Comparison of ENCODE assay signal across 8 cellular contexts in the genomic region with DNA sequence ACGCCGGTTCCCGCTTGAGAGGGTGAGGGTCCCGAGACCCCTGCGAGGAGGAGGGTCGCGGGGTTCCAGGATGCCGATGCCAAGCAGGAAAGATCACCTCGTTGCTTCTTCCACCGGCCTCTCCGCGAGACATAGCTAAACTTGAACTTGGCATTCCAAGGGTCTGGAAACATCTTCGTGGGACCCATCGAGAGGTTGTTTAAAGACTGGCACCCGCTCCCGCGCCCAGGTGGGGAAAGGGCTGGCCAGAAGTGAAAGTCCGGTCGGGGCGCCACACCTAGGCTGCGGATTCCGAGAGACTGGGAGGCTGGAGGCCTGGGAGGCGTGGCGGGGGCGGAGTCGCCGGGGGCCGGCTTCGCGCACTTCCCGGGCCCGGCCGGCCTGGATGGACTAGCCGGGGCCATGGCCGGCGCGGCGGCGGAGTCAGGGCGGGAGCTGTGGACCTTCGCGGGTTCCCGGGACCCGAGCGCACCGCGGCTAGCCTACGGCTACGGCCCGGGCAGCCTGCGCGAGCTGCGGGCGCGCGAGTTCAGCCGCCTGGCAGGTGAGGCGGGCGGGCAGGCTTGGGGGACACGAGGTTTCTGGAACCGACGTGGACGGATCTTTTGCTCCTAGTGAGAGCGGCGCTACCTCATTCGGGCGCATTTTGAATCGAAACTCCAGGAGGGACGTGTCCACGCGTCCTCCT. TPM values are rescaled to one million over a fixed set of nuclear protein-coding genes. Genes with fewer than 3 reads are reported as not detected.
A peak's percentile ranks its signal among the peaks of the same experiment; 100 is the strongest.
DNase-seq lines count a peak whose midpoint lies in the region; ATAC-seq and TF ChIP-seq lines count a peak whose summit lies in the region.

A gene with protein sequence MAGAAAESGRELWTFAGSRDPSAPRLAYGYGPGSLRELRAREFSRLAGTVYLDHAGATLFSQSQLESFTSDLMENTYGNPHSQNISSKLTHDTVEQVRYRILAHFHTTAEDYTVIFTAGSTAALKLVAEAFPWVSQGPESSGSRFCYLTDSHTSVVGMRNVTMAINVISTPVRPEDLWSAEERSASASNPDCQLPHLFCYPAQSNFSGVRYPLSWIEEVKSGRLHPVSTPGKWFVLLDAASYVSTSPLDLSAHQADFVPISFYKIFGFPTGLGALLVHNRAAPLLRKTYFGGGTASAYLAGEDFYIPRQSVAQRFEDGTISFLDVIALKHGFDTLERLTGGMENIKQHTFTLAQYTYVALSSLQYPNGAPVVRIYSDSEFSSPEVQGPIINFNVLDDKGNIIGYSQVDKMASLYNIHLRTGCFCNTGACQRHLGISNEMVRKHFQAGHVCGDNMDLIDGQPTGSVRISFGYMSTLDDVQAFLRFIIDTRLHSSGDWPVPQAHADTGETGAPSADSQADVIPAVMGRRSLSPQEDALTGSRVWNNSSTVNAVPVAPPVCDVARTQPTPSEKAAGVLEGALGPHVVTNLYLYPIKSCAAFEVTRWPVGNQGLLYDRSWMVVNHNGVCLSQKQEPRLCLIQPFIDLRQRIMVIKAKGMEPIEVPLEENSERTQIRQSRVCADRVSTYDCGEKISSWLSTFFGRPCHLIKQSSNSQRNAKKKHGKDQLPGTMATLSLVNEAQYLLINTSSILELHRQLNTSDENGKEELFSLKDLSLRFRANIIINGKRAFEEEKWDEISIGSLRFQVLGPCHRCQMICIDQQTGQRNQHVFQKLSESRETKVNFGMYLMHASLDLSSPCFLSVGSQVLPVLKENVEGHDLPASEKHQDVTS (plus strand): TSS at position 360 of the 688 bp plus-strand sequence. CDS start 43 bp downstream, at position 403.

- peaks cover 0 to 12% (median 0%) of the 10 kb centered on the region in 11 experiments; a peak in 4 of 22 replicates for H4K20me1 ChIP-seq in BLaER1 treated with 17β-estradiol and CSF1 and Interleukin-3, amounts not matched to agents 10 nM and 100 nM

- H3K9me3 Mint-ChIP-seq in T-cell (no peaks in the 10 kb centered on the region), MCF 10A (ENCODE audit: unreplicated experiment) (no peaks in the 10 kb centered on the region)

- BruUV-seq in MCF 10A (replicated peaks; lab: Mats Ljungman, UMichigan) = no TSS peak

- H3K27ac ChIP-seq in BLaER1 treated with 17β-estradiol and CSF1 and Interleukin-3, amounts not matched to agents 10 nM and 100 nM = no peak within 1 kb of the TSS
- no peak within 1 kb of the TSS for H3K27ac ChIP-seq in iPS-20b (ENCODE audit: low read length)
- H3K27ac ChIP-seq in skin epidermis = peak within 1 kb of the TSS in 18 of 21 experiments; percentile 18 to 79 (median 55)

- POLR2A ChIA-PET in T-cell (lab: Charles Lee) = no interaction called here
- POLR2A ChIA-PET in MCF 10A (lab: Yijun Ruan, JAX) = interaction anchor here (0.6 to 5.6 kb wide), 26 partner anchors 8 to 643 kb away, joined by 3 to 92 read pairs (median 4); a partner anchor contains a TSS

- intact Hi-C loops in MCF 10A (cut with micrococcal nuclease) = loop anchor here (2.0 kb wide), 1 partner anchor 58 kb away; a partner anchor contains a TSS

- no peaks in the 10 kb centered on the region for H3K36me3 Mint-ChIP-seq in T-cell
- peaks cover 21% of the 10 kb centered on the region for H3K36me3 Mint-ChIP-seq in MCF 10A (ENCODE audit: insufficient read depth, unreplicated experiment)

- H3K4me2 ChIP-seq in BLaER1 treated with 17β-estradiol and CSF1 and Interleukin-3, amounts not matched to agents 10 nM and 100 nM = peak within 1 kb of the TSS; percentile 83 to 99 (median 95)

- H3K27ac Mint-ChIP-seq in T-cell = no peak within 1 kb of the TSS
- H3K27ac Mint-ChIP-seq in MCF 10A (ENCODE audit: low read depth, unreplicated experiment) = peak within 1 kb of the TSS; percentile 89

- ATAC-seq in GM19351 (IDR thresholded peaks at IDR 0.05; ENCODE audit: unreplicated experiment) (peak; percentile 81), HG03442 (IDR thresholded peaks at IDR 0.05; ENCODE audit: unreplicated experiment) (peak; percentile 81), T-cell (replicated peaks in 1 of 4) (peak; percentile 65 to 79 (median 71))

- DNase-seq in T-cell (peak in 21 of 34 experiments; percentile 3 to 37 (median 21)), MCF 10A (ENCODE audit: unreplicated experiment) (peak; percentile 86), AML-193 (lab: John Stamatoyannopoulos, UW) (no peak)

- H3K27me3 ChIP-seq in BLaER1 treated with 17β-estradiol and CSF1 and Interleukin-3, amounts not matched to agents 10 nM and 100 nM = peaks cover 24 to 46% (median 39%) of the 10 kb centered on the region in 11 experiments
- peaks cover 64% of the 10 kb centered on the region for H3K27me3 ChIP-seq in iPS-20b (ENCODE audit: insufficient read depth, low read length)

- peak within 1 kb of the TSS; percentile 59 to 81 (median 66) for H3K4me3 ChIP-seq in BLaER1 treated with 17β-estradiol and CSF1 and Interleukin-3, amounts not matched to agents 10 nM and 100 nM
- peak within 1 kb of the TSS; percentile 81 for H3K4me3 ChIP-seq in iPS-20b (ENCODE audit: low read length)
- H3K4me3 ChIP-seq in skin epidermis = peak within 1 kb of the TSS; percentile 47 to 83 (median 59)

- CTCF ChIA-PET in T-cell (lab: Charles Lee) (interaction anchor here in 1 of 2 donors (1.1 kb wide), 1 partner anchor 53 kb away, joined by 3 read pairs; no protein-coding TSS in a partner anchor), MCF 10A (lab: Yijun Ruan, JAX) (interaction anchor here (0.6 to 1.3 kb wide), 5 partner anchors 9 to 570 kb away, joined by 3 to 4 read pairs (median 3); no protein-coding TSS in a partner anchor)

- H3K9me3 ChIP-seq in BLaER1 treated with 17β-estradiol and CSF1 and Interleukin-3, amounts not matched to agents 10 nM and 100 nM (replicated peaks in 1 of 11) = no peaks in the 10 kb centered on the region
- H3K9me3 ChIP-seq in iPS-20b (ENCODE audit: insufficient read depth, low read depth, low read length) = no peaks in the 10 kb centered on the region

- peaks cover 13 to 15% (median 14%) of the 10 kb centered on the region in 3 donors for H3K4me1 Mint-ChIP-seq in T-cell
- peaks cover 34% of the 10 kb centered on the region for H3K4me1 Mint-ChIP-seq in MCF 10A (ENCODE audit: insufficient read depth, unreplicated experiment)

- H3K27me3 Mint-ChIP-seq in T-cell = peaks cover 20 to 24% of the 10 kb centered on the region in 2 donors
- no peaks in the 10 kb centered on the region for H3K27me3 Mint-ChIP-seq in MCF 10A (ENCODE audit: insufficient read depth, unreplicated experiment)

- no peak for TF ChIP-seq CTCF in MCF 10A (IDR thresholded peaks at IDR 0.05; ENCODE audit: unreplicated experiment)

- no peaks in the 10 kb centered on the region for H3K36me3 ChIP-seq in BLaER1 treated with 17β-estradiol and CSF1 and Interleukin-3, amounts not matched to agents 10 nM and 100 nM
- no peaks in the 10 kb centered on the region for H3K36me3 ChIP-seq in iPS-20b (ENCODE audit: insufficient read depth, low read depth, low read length)

- peaks cover 6 to 18% (median 15%) of the 10 kb centered on the region in 10 experiments; a peak in 16 of 20 replicates for H3K4me1 ChIP-seq in BLaER1 treated with 17β-estradiol and CSF1 and Interleukin-3, amounts not matched to agents 10 nM and 100 nM
- peaks cover 6% of the 10 kb centered on the region; the same call in 1 of the 2 replicates for H3K4me1 ChIP-seq in iPS-20b (ENCODE audit: insufficient read depth, low read length)

- H3K4me3 Mint-ChIP-seq in T-cell (peak within 1 kb of the TSS; percentile 78 to 83 (median 80)), MCF 10A (ENCODE audit: unreplicated experiment) (peak within 1 kb of the TSS; percentile 96)

- H3K9ac ChIP-seq in BLaER1 treated with 17β-estradiol and CSF1 and Interleukin-3, amounts not matched to agents 10 nM and 100 nM = peak within 1 kb of the TSS; percentile 39 to 71 (median 65); a peak in 20 of 22 replicates
- H3K9ac ChIP-seq in iPS-20b (ENCODE audit: low read depth, low read length) = peak within 1 kb of the TSS; percentile 79; the same call in 1 of the 2 replicates

RNA-seq across cellular contexts. Expression of the gene that starts here (rescaled TPM):
- total RNA-seq in T-cell (under 1 TPM; 0.05 to 0.47 (median 0.16) TPM), MCF 10A (2022) (69.1 and 81.1 TPM in 2 replicates)

Comparison
In these comparisons a context has a peak if more than half of its experiments do, and no peak if none do; other contexts are left out.
1. RNA of the gene that starts here (total RNA-seq): 69.1 to 81.1 TPM in MCF 10A; 0.05 to 0.47 TPM in T-cell; every median in the first group is over 10 times any median in the second.
2. Peak in DNase-seq and ATAC-seq in T-cell; RNA of the gene not detected or under 1 TPM.
3. H3K27ac ChIP-seq: peak in skin epidermis (18 of 21); none in BLaER1 treated with 17β-estradiol and CSF1 and Interleukin-3, amounts not matched to agents 10 nM and 100 nM (0 of 11) and iPS-20b (single experiment).
4. Peak in every context shown above with its lines, with median percentiles within 50 percentile points of each other: H3K4me3 ChIP-seq and ATAC-seq.